30 cellular contexts compared by ENCODE assay signal in the genomic region with DNA sequence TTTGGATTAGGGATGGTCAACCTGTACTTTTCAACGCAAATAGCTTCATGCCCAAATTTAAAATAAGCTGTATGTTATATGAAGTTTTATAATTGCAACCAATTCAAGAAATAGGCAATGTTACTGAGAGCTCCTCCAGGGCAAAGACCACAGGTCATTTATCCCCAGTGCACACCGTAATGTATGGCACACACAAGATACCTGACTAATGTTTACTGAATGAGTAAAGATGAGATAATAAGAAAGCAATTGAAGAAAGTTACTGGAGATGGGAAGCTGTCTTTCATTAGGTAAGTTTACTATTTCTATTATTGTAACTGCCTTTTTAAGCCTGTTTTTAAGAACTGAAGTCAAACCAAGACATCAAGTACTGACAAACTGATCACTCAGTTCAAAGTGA.
"Had no signal": no experiment of that assay in that cellular context is flagged by ENCODE, and none has a peak within 500 bp of the region (broad histone marks: within the 10 kb centered on the region; RNA-seq: fewer than 3 reads in every experiment).

No MANE protein-coding gene starts in this region.

- ATAC-seq: activated CD4-positive, CD25-positive, alpha-beta regulatory T cell treated with anti-CD3 and anti-CD28 coated beads, Interleukin-2, amount 50 U/mL, for 24 hours; naive thymus-derived CD4-positive, alpha-beta T cell; T-helper 17 cell; upper lobe of right lung had no signal

- H3K4me3 ChIP-seq: esophagus muscularis mucosa, right atrium auricular region, spleen, suprapubic skin, tibial artery, upper lobe of right lung had no signal

- H3K9me3 ChIP-seq: esophagus muscularis mucosa, right atrium auricular region, spleen, suprapubic skin, tibial artery, upper lobe of right lung had no signal

- H3K36me3 ChIP-seq: brain microvascular endothelial cell, esophagus muscularis mucosa, right atrium auricular region, spleen, suprapubic skin, tibial artery, upper lobe of right lung, WERI-Rb-1 had no signal

- H3K4me1 ChIP-seq: esophagus muscularis mucosa, parathyroid adenoma, right atrium auricular region, spleen, suprapubic skin, tibial artery, upper lobe of right lung had no signal

- FAIRE-seq: astrocyte, endothelial cell of umbilical vein, frontal cortex, keratinocyte had no signal

- DNase-seq: activated CD4-positive, alpha-beta memory T cell treated with anti-CD3 and anti-CD28 coated beads for 36 hours; activated CD4-positive, alpha-beta T cell treated with anti-CD3 and anti-CD28 coated beads for 48 hours; activated CD8-positive, alpha-beta memory T cell treated with anti-CD3 and anti-CD28 coated beads, Interleukin-2, amount 50 U/mL, for 4 hours; activated gamma-delta T cell treated with Interleukin-2 at 50 U/mL for 16 hours; activated naive CD4-positive, alpha-beta T cell treated with anti-CD3 and anti-CD28 coated beads, Interleukin-2, amount 50 U/mL, for 16 hours; activated T-cell treated with anti-CD3 and anti-CD28 coated beads, Interleukin-2, amount 50 U/mL, for 1 hour; amniotic stem cell; brain microvascular endothelial cell; caudate nucleus; cortex of kidney; glutamatergic neuron; midbrain; naive thymus-derived CD4-positive, alpha-beta T cell; occipital lobe; spleen; stimulated activated naive CD4-positive, alpha-beta T cell; T-helper 17 cell; T1000; tibial artery; upper lobe of right lung had no signal

- H3K27ac ChIP-seq: brain microvascular endothelial cell, esophagus muscularis mucosa, parathyroid adenoma, right atrium auricular region, spleen, suprapubic skin, tibial artery, upper lobe of right lung had no signal

- H3K27me3 ChIP-seq: brain microvascular endothelial cell, esophagus muscularis mucosa, right atrium auricular region, spleen, suprapubic skin, tibial artery, upper lobe of right lung had no signal
